In the genomic region with DNA sequence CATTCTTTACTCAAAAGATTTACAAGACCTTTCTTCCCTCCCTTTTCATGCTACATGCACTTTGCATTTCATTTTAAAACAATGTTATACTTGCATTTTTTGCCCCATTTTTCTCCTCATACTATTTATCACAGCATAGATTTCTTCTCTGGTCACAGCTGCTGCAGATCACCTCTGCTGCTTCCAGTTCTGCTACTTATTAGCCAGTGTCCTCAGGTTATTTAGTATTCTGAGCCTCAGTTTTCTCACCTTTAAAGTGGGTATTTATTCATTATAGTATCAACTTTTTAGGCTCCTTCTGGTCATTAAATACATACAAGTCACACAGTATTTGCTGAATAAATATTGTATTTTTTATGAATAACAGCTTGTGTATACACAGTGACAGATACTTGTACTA, we compare ENCODE assay signal across 15 cellular contexts.
"Had no signal": no experiment of that assay in that cellular context is flagged by ENCODE, and none has a peak within 500 bp of the region (broad histone marks: within the 10 kb centered on the region; RNA-seq: fewer than 3 reads in every experiment).

No MANE protein-coding gene starts in this region.

- H3K9me3 Mint-ChIP-seq: activated B cell treated with CpG ODN at 0.5 μM for 24 hours; activated CD4-positive, alpha-beta T cell treated with anti-CD3 and anti-CD28 coated beads, Interleukin-2, amount 10 ng/mL, durations not matched to agents 24 days and 14 days; activated T-cell treated with anti-CD3 and anti-CD28 coated beads, Interleukin-2, amount 50 U/mL, for 4 hours; naive thymus-derived CD8-positive, alpha-beta T cell; T-helper 2 cell treated with Interferon-gamma antibody and Interleukin-4, amounts not matched to agents 5 μg/mL and 100 μg/mL, for 36 hours had no signal

- H3K4me1 Mint-ChIP-seq: activated B cell treated with CpG ODN at 0.5 μM for 24 hours; activated CD4-positive, alpha-beta T cell treated with anti-CD3 and anti-CD28 coated beads, Interleukin-2, amount 10 ng/mL, durations not matched to agents 24 days and 14 days; memory B cell; naive thymus-derived CD8-positive, alpha-beta T cell had no signal

- DNase-seq: activated B cell treated with CpG ODN at 0.5 μM for 24 hours; activated CD4-positive, alpha-beta T cell treated with anti-CD3 and anti-CD28 coated beads, Interleukin-2, amount 10 ng/mL, durations not matched to agents 24 days and 14 days; activated CD8-positive, alpha-beta memory T cell treated with anti-CD3 and anti-CD28 coated beads, Interleukin-2, amount 50 U/mL, for 4 hours; activated effector memory CD4-positive, alpha-beta T cell treated with Interleukin-2 at 50 U/mL for 16 hours; activated naive CD4-positive, alpha-beta T cell treated with anti-CD3 and anti-CD28 coated beads, Interleukin-2, amount 50 U/mL, for 16 hours; activated T-cell treated with anti-CD3 and anti-CD28 coated beads, Interleukin-2, amount 50 U/mL, for 4 hours; effector CD8-positive, alpha-beta T cell; naive thymus-derived CD8-positive, alpha-beta T cell; stimulated activated CD4-positive, alpha-beta T cell treated with anti-CD3 and anti-CD28 coated beads, Interleukin-2, amount 100 ng/mL, for 24 hours; stimulated activated naive CD4-positive, alpha-beta T cell treated with Interleukin-2 at 50 U/mL for 16 hours; transverse colon had no signal

- H3K27me3 Mint-ChIP-seq: activated B cell treated with CpG ODN at 0.5 μM for 24 hours, memory B cell had no signal

- H3K27me3 ChIP-seq: ascending aorta, transverse colon had no signal

- H3K36me3 Mint-ChIP-seq: naive thymus-derived CD8-positive, alpha-beta T cell had no signal

- H3K9me3 ChIP-seq: ascending aorta, transverse colon had no signal

- H3K4me3 Mint-ChIP-seq: activated B cell treated with CpG ODN at 0.5 μM for 24 hours; activated CD4-positive, alpha-beta T cell treated with anti-CD3 and anti-CD28 coated beads, Interleukin-2, amount 10 ng/mL, durations not matched to agents 24 days and 14 days; activated T-cell treated with anti-CD3 and anti-CD28 coated beads, Interleukin-2, amount 50 U/mL, for 4 hours; memory B cell; naive thymus-derived CD8-positive, alpha-beta T cell; T-helper 2 cell treated with Interferon-gamma antibody and Interleukin-4, amounts not matched to agents 5 μg/mL and 100 μg/mL, for 36 hours had no signal

- H3K36me3 ChIP-seq: ascending aorta, transverse colon had no signal

- H3K27ac Mint-ChIP-seq: activated B cell treated with CpG ODN at 0.5 μM for 24 hours; activated CD4-positive, alpha-beta T cell treated with anti-CD3 and anti-CD28 coated beads, Interleukin-2, amount 10 ng/mL, durations not matched to agents 24 days and 14 days; memory B cell; naive thymus-derived CD8-positive, alpha-beta T cell; T-helper 2 cell treated with Interferon-gamma antibody and Interleukin-4, amounts not matched to agents 5 μg/mL and 100 μg/mL, for 36 hours had no signal

- H3K4me3 ChIP-seq: ascending aorta, transverse colon had no signal

- ATAC-seq: activated T-cell treated with anti-CD3 and anti-CD28 coated beads, Interleukin-2, amount 50 U/mL, for 4 hours; esophagus mucosa; naive thymus-derived CD8-positive, alpha-beta T cell had no signal
